13 cellular contexts compared by ENCODE assay signal in genomic region chr6:63097222-63097621, GRCh38.
A peak's percentile ranks its signal among the peaks of the same experiment; 100 is the strongest.
DNase-seq lines count a peak whose midpoint lies in the region; ATAC-seq lines count a peak whose summit lies in the region.
"Had no signal": no experiment of that assay in that cellular context is flagged by ENCODE, and none has a peak within 500 bp of the region (broad histone marks: within the 10 kb centered on the region; RNA-seq: fewer than 3 reads in every experiment).

No MANE protein-coding gene starts in this region.

- no peaks in the 10 kb centered on the region for H3K4me1 Mint-ChIP-seq in naive thymus-derived CD8-positive, alpha-beta T cell
- H3K4me1 Mint-ChIP-seq: activated CD8-positive, alpha-beta memory T cell treated with anti-CD3 and anti-CD28 coated beads, Interleukin-2, amount 10 ng/mL, durations not matched to agents 7 days and 5 days had no signal

- ATAC-seq in GM18858 (IDR thresholded peaks at IDR 0.05; ENCODE audit: unreplicated experiment) (peak; percentile 62), GM21423 (IDR thresholded peaks at IDR 0.05; ENCODE audit: unreplicated experiment) (peak; percentile 64), HG02938 (IDR thresholded peaks at IDR 0.05; ENCODE audit: unreplicated experiment) (peak; percentile 86), HG03457 (IDR thresholded peaks at IDR 0.05; ENCODE audit: unreplicated experiment) (peak; percentile 73)
- ATAC-seq in naive thymus-derived CD8-positive, alpha-beta T cell, result no peak
- ATAC-seq: activated CD8-positive, alpha-beta memory T cell treated with anti-CD3 and anti-CD28 coated beads, Interleukin-2, amount 10 ng/mL, durations not matched to agents 7 days and 5 days had no signal

- H3K9me3 Mint-ChIP-seq in naive thymus-derived CD8-positive, alpha-beta T cell, result peaks cover 0 to 9% (median 0%) of the 10 kb centered on the region in 9 donors
- H3K9me3 Mint-ChIP-seq: stimulated activated naive CD8-positive, alpha-beta T cell treated with anti-CD3 and anti-CD28 coated beads, Interleukin-15, Interleukin-2, amounts not matched to agents 100 ng/mL and 50 ng/mL, for 24 hours had no signal

- DNase-seq in naive thymus-derived CD8-positive, alpha-beta T cell, result no peak
- DNase-seq in globus pallidus (ENCODE audit: low spot score), result no peak
- DNase-seq in cardiac septum (ENCODE audit: low spot score), result no peak
- DNase-seq in glomerular visceral epithelial cell (ENCODE audit: extremely low spot score), result no peak
- DNase-seq: activated CD8-positive, alpha-beta memory T cell treated with anti-CD3 and anti-CD28 coated beads, Interleukin-2, amount 10 ng/mL, durations not matched to agents 7 days and 5 days; activated naive CD4-positive, alpha-beta T cell treated with anti-CD3 and anti-CD28 coated beads, Interleukin-2, amount 50 U/mL, for 16 hours; NK-92 treated with Interleukin-12 subunit alpha and Interleukin-12 subunit beta, amount 100 ng/mL, for 24 hours; WERI-Rb-1 had no signal

- H3K4me3 Mint-ChIP-seq in naive thymus-derived CD8-positive, alpha-beta T cell, result no peak overlapping the region
- H3K4me3 Mint-ChIP-seq: activated CD8-positive, alpha-beta memory T cell treated with anti-CD3 and anti-CD28 coated beads, Interleukin-2, amount 10 ng/mL, durations not matched to agents 7 days and 5 days; stimulated activated naive CD8-positive, alpha-beta T cell treated with anti-CD3 and anti-CD28 coated beads, Interleukin-15, Interleukin-2, amounts not matched to agents 100 ng/mL and 50 ng/mL, for 24 hours had no signal

- H3K36me3 Mint-ChIP-seq in naive thymus-derived CD8-positive, alpha-beta T cell, result no peaks in the 10 kb centered on the region
- H3K36me3 Mint-ChIP-seq: activated CD8-positive, alpha-beta memory T cell treated with anti-CD3 and anti-CD28 coated beads, Interleukin-2, amount 10 ng/mL, durations not matched to agents 7 days and 5 days had no signal

- POLR2A ChIA-PET in naive thymus-derived CD8-positive, alpha-beta T cell (lab: Charles Lee), result no interaction called here

- no peaks in the 10 kb centered on the region for H3K27me3 Mint-ChIP-seq in naive thymus-derived CD8-positive, alpha-beta T cell
- H3K27me3 Mint-ChIP-seq: activated CD8-positive, alpha-beta memory T cell treated with anti-CD3 and anti-CD28 coated beads, Interleukin-2, amount 10 ng/mL, durations not matched to agents 7 days and 5 days; stimulated activated naive CD8-positive, alpha-beta T cell treated with anti-CD3 and anti-CD28 coated beads, Interleukin-15, Interleukin-2, amounts not matched to agents 100 ng/mL and 50 ng/mL, for 24 hours had no signal

- intact Hi-C loops in cardiac septum (cut with DNase I), result no loop called here

- no peak overlapping the region for H3K27ac Mint-ChIP-seq in naive thymus-derived CD8-positive, alpha-beta T cell
- H3K27ac Mint-ChIP-seq: activated CD8-positive, alpha-beta memory T cell treated with anti-CD3 and anti-CD28 coated beads, Interleukin-2, amount 10 ng/mL, durations not matched to agents 7 days and 5 days; stimulated activated naive CD8-positive, alpha-beta T cell treated with anti-CD3 and anti-CD28 coated beads, Interleukin-15, Interleukin-2, amounts not matched to agents 100 ng/mL and 50 ng/mL, for 24 hours had no signal

Comparison
In these comparisons a context has a peak if more than half of its experiments do, and no peak if none do; other contexts are left out.
1. ATAC-seq: peak in GM18858 (single experiment), GM21423 (single experiment), HG02938 (single experiment) and HG03457 (single experiment); none in naive thymus-derived CD8-positive, alpha-beta T cell (0 of 2).